Comparison of ENCODE assay signal across 14 cellular contexts in genomic region chr6:17640477-17640917, GRCh38. TPM values are rescaled to one million over a fixed set of nuclear protein-coding genes. Genes with fewer than 3 reads are reported as not detected.
DNase-seq lines count a peak whose midpoint lies in the region; ATAC-seq and TF ChIP-seq lines count a peak whose summit lies in the region.
"Had no signal": no experiment of that assay in that cellular context is flagged by ENCODE, and none has a peak within 500 bp of the region (broad histone marks: within the 10 kb centered on the region; RNA-seq: fewer than 3 reads in every experiment).

No MANE protein-coding gene starts in this region.

- H3K27me3 ChIP-seq in ACC112 (ENCODE audit: insufficient read depth, low read length) (no peaks in the 10 kb centered on the region), uterus (no peaks in the 10 kb centered on the region)

- H3K9me3 ChIP-seq in SK-N-MC (ENCODE audit: low read depth, low read length) (no peaks in the 10 kb centered on the region), uterus (no peaks in the 10 kb centered on the region)

- H3K4me3 ChIP-seq in ACC112 (ENCODE audit: low read depth, low read length) (no peak overlapping the region), SK-N-MC (no peak overlapping the region), fibroblast of pulmonary artery (replicated peaks; ENCODE audit: low read depth, low read length) (no peak overlapping the region), uterus (no peak overlapping the region)

- ATAC-seq in GM21367 (IDR thresholded peaks at IDR 0.05; ENCODE audit: unreplicated experiment) = no peak

- no peak overlapping the region for H3K9ac ChIP-seq in SK-N-MC (ENCODE audit: insufficient read length)

- TF ChIP-seq CTCF in fibroblast of pulmonary artery (IDR thresholded peaks at IDR 0.05; ENCODE audit: low read length, missing control alignments) (no peak), uterus (IDR thresholded peaks at IDR 0.05) (no peak)

- TF ChIP-seq POLR2A in uterus (IDR thresholded peaks at IDR 0.05) = no peak

- H3K4me1 ChIP-seq in ACC112 (ENCODE audit: control insufficient read depth, insufficient read depth, low read length, unreplicated experiment) (peaks cover 32% of the 10 kb centered on the region), uterus (no peaks in the 10 kb centered on the region)

- H3K36me3 ChIP-seq in ACC112 (ENCODE audit: insufficient read depth, low read length) (peaks cover 67% of the 10 kb centered on the region), SK-N-MC (ENCODE audit: insufficient read depth, low read length) (peaks cover 98% of the 10 kb centered on the region), uterus (no peaks in the 10 kb centered on the region)

- peak; percentile 37 for DNase-seq in ELR (ENCODE audit: low read depth)
- no peak for DNase-seq in SK-N-MC (ENCODE audit: low read depth, low spot score)
- peak; percentile 72 for DNase-seq in fibroblast of pulmonary artery (ENCODE audit: low read depth)
- DNase-seq in uterus = no peak
- DNase-seq in islet precursor cell = no peak
- DNase-seq in stimulated activated naive CD4-positive, alpha-beta T cell treated with Interleukin-2 at 50 U/mL for 16 hours (lab: John Stamatoyannopoulos, UW) = no peak
- DNase-seq: cortex of kidney; naive B cell; NCI-H1694; Right ventricle myocardium superior; stimulated activated CD4-positive, alpha-beta T cell treated with anti-CD3 and anti-CD28 coated beads, Interleukin-4, amount 100 ng/mL, for 24 hours had no signal

- no peak overlapping the region for H2AFZ ChIP-seq in ACC112 (ENCODE audit: low read length, unreplicated experiment)

- peaks cover 22% of the 10 kb centered on the region for H3K79me2 ChIP-seq in ACC112 (ENCODE audit: control insufficient read depth, insufficient read depth, low read length, unreplicated experiment)

- intact Hi-C loops in uterus (cut with DNase I; ENCODE audit: low total_unique reads) = no loop called here

- H3K27ac ChIP-seq in ACC112 (ENCODE audit: low read depth, low read length) = 0 out of 2 replicates have a peak overlapping the region, but pooled peaks have one; percentile 14
- H3K27ac ChIP-seq in SK-N-MC = peak overlapping the region; percentile 7; the same call in 1 of the 2 replicates
- H3K27ac ChIP-seq in uterus = no peak overlapping the region
- H3K27ac ChIP-seq: C4-2B had no signal

RNA-seq across cellular contexts. Expression of gene FAM8A1, which starts 40.4 kb away (rescaled TPM):
- total RNA-seq in uterus = 10 to 100 TPM; 25.9 to 69.3 (median 50.6) TPM

Comparison
In these comparisons a context has a peak if more than half of its experiments do, and no peak if none do; other contexts are left out.
1. H3K27ac ChIP-seq: peak in ACC112 (single experiment) and SK-N-MC (single experiment); none in uterus (0 of 2).
2. DNase-seq: peak in ELR (single experiment) and fibroblast of pulmonary artery (single experiment); none in SK-N-MC (single experiment), uterus (0 of 2), islet precursor cell (single experiment) and stimulated activated naive CD4-positive, alpha-beta T cell treated with Interleukin-2 at 50 U/mL for 16 hours (single experiment).